Comparison of ENCODE assay signal across 21 cellular contexts in genomic region chr11:44790211-44790610, GRCh38.
DNase-seq lines count a peak whose midpoint lies in the region; ATAC-seq, FAIRE-seq and TF ChIP-seq lines count a peak whose summit lies in the region.
"Had no signal": no experiment of that assay in that cellular context is flagged by ENCODE, and none has a peak within 500 bp of the region (broad histone marks: within the 10 kb centered on the region; RNA-seq: fewer than 3 reads in every experiment).

No MANE protein-coding gene starts in this region.

- intact Hi-C loops in endothelial cell of umbilical vein (cut with micrococcal nuclease) (no loop called here), kidney (cut with DNase I) (no loop called here)

- H3K4me3 ChIP-seq in endothelial cell of umbilical vein (replicated peaks in 1 of 3; ENCODE audit: insufficient read depth in 1 of 3, low read depth in 1 of 3, low read length in 3 of 3) (no peak overlapping the region), trophoblast cell (ENCODE audit: low read depth, low read length) (peak overlapping the region; percentile 19), kidney (ENCODE audit: low read length in 2 of 2) (no peak overlapping the region)
- H3K4me3 ChIP-seq: Peyer's patch had no signal

- H3K4ac ChIP-seq in trophoblast cell (ENCODE audit: low read depth, low read length), result no peak overlapping the region

- POLR2A ChIA-PET in WTC11 (lab: Charles Lee) (no interaction called here), endothelial cell of umbilical vein (lab: Charles Lee) (no interaction called here)

- CTCF ChIA-PET in WTC11 (lab: Charles Lee) (interaction anchor here (1.8 kb wide), 2 partner anchors 15 to 137 kb away, joined by 5 to 8 read pairs; no protein-coding TSS in a partner anchor), endothelial cell of umbilical vein (lab: Charles Lee) (interaction anchor here (1.1 to 3.8 kb wide), 2 partner anchors 11 to 15 kb away, joined by 4 to 29 read pairs; no protein-coding TSS in a partner anchor)

- H3K9ac ChIP-seq in endothelial cell of umbilical vein (replicated peaks; ENCODE audit: extremely low read depth, insufficient read depth, low read length), result no peak overlapping the region
- no peak overlapping the region for H3K9ac ChIP-seq in trophoblast cell (ENCODE audit: low read length)
- no peak overlapping the region for H3K9ac ChIP-seq in kidney (ENCODE audit: low read length in 2 of 2)

- H3K36me3 ChIP-seq in endothelial cell of umbilical vein (ENCODE audit: control insufficient read depth in 2 of 2, extremely low read depth in 1 of 2, insufficient read depth in 2 of 2, low read length in 2 of 2) (no peaks in the 10 kb centered on the region), trophoblast cell (ENCODE audit: control insufficient read depth in 1 of 2, insufficient read depth in 2 of 2, low read length in 2 of 2) (no peaks in the 10 kb centered on the region), kidney (ENCODE audit: control insufficient read depth in 1 of 2, insufficient read depth in 2 of 2, low read length in 2 of 2) (no peaks in the 10 kb centered on the region)
- H3K36me3 ChIP-seq: Peyer's patch had no signal

- H3K79me2 ChIP-seq in endothelial cell of umbilical vein (ENCODE audit: control insufficient read depth, insufficient read depth, low read length) (no peaks in the 10 kb centered on the region), trophoblast cell (ENCODE audit: control insufficient read depth, insufficient read depth, low read length, poor library complexity) (no peaks in the 10 kb centered on the region)

- no peaks in the 10 kb centered on the region for H3K79me1 ChIP-seq in trophoblast cell (ENCODE audit: low read length)

- DNase-seq in GM12891 (ENCODE audit: insufficient read length, low spot score) (no peak), WTC11 (ENCODE audit: low spot score) (no peak), endothelial cell of umbilical vein (ENCODE audit: low read depth, low spot score) (no peak), trophoblast cell (no peak), NCI-H2107 treated with DMSO at 0.1 percent for 48 hours (lab: John Stamatoyannopoulos, UW; ENCODE audit: unreplicated experiment) (no peak), kidney (no peak)
- DNase-seq in stimulated activated CD4-positive, alpha-beta T cell treated with anti-CD3 and anti-CD28 coated beads, Interleukin-4, amount 100 ng/mL, for 24 hours, result no peak
- DNase-seq: 8988T; C1 segment of cervical spinal cord; CD8-positive, alpha-beta T cell; DMS153; GOT3; MV-4-11; NCI-H1105 treated with DMSO at 0.1 percent for 48 hours; NCI-H2029 treated with DMSO at 0.1 percent for 48 hours; NCI-H2171; NCI-H524 treated with DMSO at 0.1 percent for 48 hours; NCI-H82; Peyer's patch had no signal

- BruUV-seq in endothelial cell of umbilical vein (replicated peaks; lab: Mats Ljungman, UMichigan), result no TSS peak

- H3K23ac ChIP-seq in trophoblast cell (ENCODE audit: low read length), result no peak overlapping the region

- H3K9me3 ChIP-seq in endothelial cell of umbilical vein (replicated peaks; ENCODE audit: control insufficient read depth, insufficient read depth, low read length), result no peaks in the 10 kb centered on the region
- H3K9me3 ChIP-seq in trophoblast cell (ENCODE audit: insufficient read depth, low read depth, low read length), result peaks cover 3% of the 10 kb centered on the region
- no peaks in the 10 kb centered on the region for H3K9me3 ChIP-seq in kidney (ENCODE audit: control insufficient read depth in 1 of 2, low read length in 2 of 2)
- H3K9me3 ChIP-seq: Peyer's patch had no signal

- H3K4me3 Mint-ChIP-seq in WTC11, result no peak overlapping the region
- H3K4me3 Mint-ChIP-seq: CD8-positive, alpha-beta T cell had no signal

- H2BK12ac ChIP-seq in trophoblast cell (ENCODE audit: low read length), result no peak overlapping the region

- H2AK5ac ChIP-seq in trophoblast cell (ENCODE audit: low read length), result no peak overlapping the region

- peaks cover 54% of the 10 kb centered on the region for H3K4me1 Mint-ChIP-seq in WTC11

- dilution Hi-C loops in endothelial cell of umbilical vein (cut with MboI; ENCODE audit: extremely low pct_ligation_motif_present, low sequenced_read_pairs), result no loop called here

- no peak for ATAC-seq in WTC11
- ATAC-seq: CD8-positive, alpha-beta T cell; SK-N-SH treated with all-trans-retinoic acid at 6 μM for 48 hours had no signal

- TF ChIP-seq POLR2A in GM12891 (IDR thresholded peaks at IDR 0.05; ENCODE audit: low read depth, low read length) (no peak), endothelial cell of umbilical vein (IDR thresholded peaks at IDR 0.05; ENCODE audit: low read depth, low read length) (no peak)

- H4K8ac ChIP-seq in trophoblast cell (ENCODE audit: low read depth, low read length), result no peak overlapping the region

- H2AFZ ChIP-seq in endothelial cell of umbilical vein (ENCODE audit: low read depth, low read length) (no peak overlapping the region), trophoblast cell (ENCODE audit: insufficient read depth, low read length, poor library complexity) (no peak overlapping the region)

- H3K18ac ChIP-seq in trophoblast cell (ENCODE audit: low read length), result no peak overlapping the region

- H3K27ac ChIP-seq in endothelial cell of umbilical vein (ENCODE audit: insufficient read depth, low read depth, low read length) (no peak overlapping the region), trophoblast cell (ENCODE audit: low read depth, low read length) (no peak overlapping the region), kidney (ENCODE audit: low read depth in 2 of 2, low read length in 2 of 2) (no peak overlapping the region)
- H3K27ac ChIP-seq: HL-60, Peyer's patch had no signal

- H2BK5ac ChIP-seq in trophoblast cell (ENCODE audit: low read depth, low read length, poor library complexity), result no peak overlapping the region

- TF ChIP-seq CTCF in WTC11 (IDR thresholded peaks at IDR 0.05), result no peak
- no peak for TF ChIP-seq CTCF in endothelial cell of umbilical vein (IDR thresholded peaks at IDR 0.05; ENCODE audit: extremely low read depth in 1 of 2, insufficient read depth in 1 of 2, low read depth in 1 of 2, low read length in 2 of 2)
- TF ChIP-seq CTCF in kidney (IDR thresholded peaks at IDR 0.05; ENCODE audit: borderline replicate concordance, extremely low read depth, insufficient read depth), result no peak

- H3K9me3 Mint-ChIP-seq in WTC11, result no peaks in the 10 kb centered on the region
- H3K9me3 Mint-ChIP-seq: CD8-positive, alpha-beta T cell had no signal

- no peak overlapping the region for H4K91ac ChIP-seq in trophoblast cell (ENCODE audit: low read depth, low read length)

- H3K4me2 ChIP-seq in endothelial cell of umbilical vein (ENCODE audit: insufficient read depth, low read length) (no peak overlapping the region), trophoblast cell (ENCODE audit: low read length) (no peak overlapping the region)

- 0 out of 2 replicates have a peak overlapping the region, but pooled peaks have one; percentile 42 for H3K27ac Mint-ChIP-seq in WTC11
- H3K27ac Mint-ChIP-seq: CD8-positive, alpha-beta T cell had no signal

- no peaks in the 10 kb centered on the region for H3K9me1 ChIP-seq in endothelial cell of umbilical vein (replicated peaks; ENCODE audit: control insufficient read depth, extremely low read depth, insufficient read depth, low read length)

- H3K4me1 ChIP-seq in endothelial cell of umbilical vein (ENCODE audit: control insufficient read depth, extremely low read depth, insufficient read depth, low read length), result peaks cover 15% of the 10 kb centered on the region
- H3K4me1 ChIP-seq in trophoblast cell (ENCODE audit: control insufficient read depth in 1 of 2, insufficient read depth in 2 of 2, low read length in 2 of 2), result no peaks in the 10 kb centered on the region
- H3K4me1 ChIP-seq in kidney (ENCODE audit: control insufficient read depth in 1 of 2, insufficient read depth in 1 of 2, low read depth in 1 of 2, low read length in 2 of 2), result peaks cover 0 to 3% of the 10 kb centered on the region in 2 donors

- no peaks in the 10 kb centered on the region for H3K27me3 Mint-ChIP-seq in WTC11 (ENCODE audit: low read depth)

- H4K20me1 ChIP-seq in endothelial cell of umbilical vein (replicated peaks; ENCODE audit: control insufficient read depth, extremely low read depth, insufficient read depth, low read length), result no peaks in the 10 kb centered on the region

- no peak overlapping the region for H3K14ac ChIP-seq in trophoblast cell (ENCODE audit: low read length)

- H4K12ac ChIP-seq in trophoblast cell (ENCODE audit: low read depth, low read length), result no peak overlapping the region

- H2BK120ac ChIP-seq in trophoblast cell (ENCODE audit: insufficient read depth, low read length, poor library complexity), result no peak overlapping the region

- H3K36me3 Mint-ChIP-seq in WTC11, result no peaks in the 10 kb centered on the region
- H3K36me3 Mint-ChIP-seq: CD8-positive, alpha-beta T cell had no signal

- H3K27me3 ChIP-seq in endothelial cell of umbilical vein (ENCODE audit: control insufficient read depth in 2 of 2, insufficient read depth in 2 of 2, low read length in 2 of 2), result no peaks in the 10 kb centered on the region
- H3K27me3 ChIP-seq in trophoblast cell (ENCODE audit: insufficient read depth, low read length), result no peaks in the 10 kb centered on the region
- H3K27me3 ChIP-seq: Peyer's patch had no signal

- WGBS in trophoblast cell (ENCODE audit: extremely low coverage, insufficient coverage, insufficient read length), result no CpG with 5 or more reads among the region's 10 CpGs

- FAIRE-seq in GM12891 (lab: Jason Lieb, UNC) (peak; percentile 85), endothelial cell of umbilical vein (lab: Jason Lieb, UNC) (no peak), kidney (lab: Jason Lieb, UNC) (no peak)

TF ChIP-seq in GM12891, 5 proteins besides CTCF, POLR2A, EP300 and RAD21 (continues in another document):
- no peak for TF ChIP-seq POU2F2 (IDR thresholded peaks at IDR 0.05; ENCODE audit: low read depth, low read length)
- no peak for TF ChIP-seq SPI1 (IDR thresholded peaks at IDR 0.05; ENCODE audit: low read depth, low read length)
- no peak for TF ChIP-seq PAX5 (IDR thresholded peaks at IDR 0.05; ENCODE audit: insufficient read depth, low read length, severe bottlenecking)
- TF ChIP-seq TAF1 (IDR thresholded peaks at IDR 0.05; ENCODE audit: low read depth, low read length), result no peak

TF ChIP-seq in endothelial cell of umbilical vein, 7 proteins besides CTCF, POLR2A, EP300 and RAD21:
- no peak for TF ChIP-seq EZH2 (IDR thresholded peaks at IDR 0.05; ENCODE audit: borderline replicate concordance, low read depth, low read length, severe bottlenecking)
- TF ChIP-seq, protein P1, sequence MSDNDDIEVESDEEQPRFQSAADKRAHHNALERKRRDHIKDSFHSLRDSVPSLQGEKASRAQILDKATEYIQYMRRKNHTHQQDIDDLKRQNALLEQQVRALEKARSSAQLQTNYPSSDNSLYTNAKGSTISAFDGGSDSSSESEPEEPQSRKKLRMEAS (IDR thresholded peaks at IDR 0.05; ENCODE audit: insufficient read depth, insufficient read length), result peak; percentile 70
- TF ChIP-seq POLR2AphosphoS5 (IDR thresholded peaks at IDR 0.05; ENCODE audit: insufficient read depth, low read depth, low read length), result no peak
